14 cellular contexts compared by ENCODE assay signal in genomic region chr2:68031043-68031442, GRCh38. TPM values are rescaled to one million over a fixed set of nuclear protein-coding genes. Genes with fewer than 3 reads are reported as not detected.
"Had no signal": no experiment of that assay in that cellular context is flagged by ENCODE, and none has a peak within 500 bp of the region (broad histone marks: within the 10 kb centered on the region; RNA-seq: fewer than 3 reads in every experiment).

No MANE protein-coding gene starts in this region.

- H3K9me3 ChIP-seq: ascending aorta, right atrium auricular region, spleen, suprapubic skin had no signal

- H3K27me3 ChIP-seq: ascending aorta, right atrium auricular region, suprapubic skin had no signal

- H3K27ac ChIP-seq: ascending aorta, right atrium auricular region, spleen, suprapubic skin had no signal

- H3K4me3 ChIP-seq: ascending aorta, right atrium auricular region, spleen, suprapubic skin had no signal

- DNase-seq: activated CD4-positive, alpha-beta T cell treated with anti-CD3 and anti-CD28 coated beads, Interleukin-2, amount 50 U/mL, for 4 hours; activated CD4-positive, CD25-positive, alpha-beta regulatory T cell treated with anti-CD3 and anti-CD28 coated beads, Interleukin-2, amount 50 U/mL, for 72 hours; activated naive CD4-positive, alpha-beta T cell treated with anti-CD3 and anti-CD28 coated beads for 36 hours; activated naive CD8-positive, alpha-beta T cell treated with anti-CD3 and anti-CD28 coated beads, Interleukin-2, amount 50 U/mL, for 24 hours; activated T-cell treated with anti-CD3 and anti-CD28 coated beads for 4 hours; dorsolateral prefrontal cortex; glutamatergic neuron; left ventricle myocardium superior; occipital lobe; spleen had no signal

- ATAC-seq: activated naive CD8-positive, alpha-beta T cell treated with anti-CD3 and anti-CD28 coated beads, Interleukin-2, amount 50 U/mL, for 24 hours; left ventricle myocardium superior; natural killer cell treated with Interleukin-12 subunit alpha and Interleukin-12 subunit beta and Interleukin-15 and Interleukin-18, amount 100 ng/mL, for 72 hours had no signal

- H3K36me3 ChIP-seq: ascending aorta, right atrium auricular region, spleen, suprapubic skin had no signal

- H3K4me1 ChIP-seq: right atrium auricular region had no signal

RNA-seq across cellular contexts. Expression of gene C1D, which starts 31.8 kb away (rescaled TPM):
- total RNA-seq: ascending aorta had no signal
